9 cellular contexts compared by ENCODE assay signal in genomic region chr22:48039326-48039725, GRCh38.
"Had no signal": no experiment of that assay in that cellular context is flagged by ENCODE, and none has a peak within 500 bp of the region (broad histone marks: within the 10 kb centered on the region; RNA-seq: fewer than 3 reads in every experiment).

No MANE protein-coding gene starts in this region.

- H3K9me3 Mint-ChIP-seq: IgD-negative memory B cell had no signal

- H3K9me3 ChIP-seq: HAP-1 had no signal

- H3K4me1 ChIP-seq: HAP-1 had no signal

- H2AFZ ChIP-seq: GM23248 had no signal

- H3K4me3 ChIP-seq: GM23248, HAP-1 had no signal

- DNase-seq: GM23248, GOT3, H7, HFFc6 had no signal

- H3K9ac ChIP-seq: GM23248 had no signal

- H3K36me3 ChIP-seq: HAP-1 had no signal

- H3K4me3 Mint-ChIP-seq: HFFc6, IgD-negative memory B cell had no signal

- H3K27ac Mint-ChIP-seq: HFFc6, IgD-negative memory B cell had no signal

- H3K27ac ChIP-seq: GM23248, HL-60 had no signal

- ATAC-seq: HCT116, HepG2 had no signal
